In genomic region chr14:31205681-31206535, GRCh38 we compare ENCODE assay signal across 8 cellular contexts. TPM values are rescaled to one million over a fixed set of nuclear protein-coding genes. Genes with fewer than 3 reads are reported as not detected.
DNase-seq lines count a peak whose midpoint lies in the region; ATAC-seq, FAIRE-seq and TF ChIP-seq lines count a peak whose summit lies in the region.

No MANE protein-coding gene starts in this region.

- peaks cover 6 to 18% of the 10 kb centered on the region in 2 donors for H3K36me3 Mint-ChIP-seq in activated naive CD4-positive, alpha-beta T cell treated with anti-CD3 and anti-CD28 coated beads, Interleukin-2, amount 50 U/mL, for 72 hours

- H2AFZ ChIP-seq in Loucy (ENCODE audit: low read length) = no peak overlapping the region

- peaks cover 64% of the 10 kb centered on the region for H3K79me2 ChIP-seq in Loucy (ENCODE audit: insufficient read depth, low read length)

- H3K9me3 ChIP-seq in Loucy (ENCODE audit: insufficient read depth, low read depth, low read length) = no peaks in the 10 kb centered on the region
- no peaks in the 10 kb centered on the region for H3K9me3 ChIP-seq in iPS-15b (ENCODE audit: control insufficient read depth, insufficient read depth, low read length)
- no peaks in the 10 kb centered on the region for H3K9me3 ChIP-seq in small intestine (ENCODE audit: control insufficient read depth, low read depth)

- H3K27me3 ChIP-seq in Loucy (ENCODE audit: insufficient read depth, low read length, poor library complexity, severe bottlenecking) (no peaks in the 10 kb centered on the region), iPS-15b (ENCODE audit: control insufficient read depth, insufficient read depth, low read length) (no peaks in the 10 kb centered on the region), small intestine (ENCODE audit: control insufficient read depth in 2 of 2, insufficient read depth in 2 of 2, low read length in 2 of 2) (no peaks in the 10 kb centered on the region)

- H4K20me1 ChIP-seq in Loucy (ENCODE audit: insufficient read depth, low read length, poor library complexity, severe bottlenecking) = peaks cover 48% of the 10 kb centered on the region

- H3K9me3 Mint-ChIP-seq in activated naive CD4-positive, alpha-beta T cell treated with anti-CD3 and anti-CD28 coated beads, Interleukin-2, amount 50 U/mL, for 72 hours = no peaks in the 10 kb centered on the region

- TF ChIP-seq CTCF in Loucy (conservative IDR thresholded peaks at IDR 0.05; ENCODE audit: low read length) = no peak

- peak overlapping the region; percentile 94 for H3K4me2 ChIP-seq in Loucy (ENCODE audit: low read depth, low read length, poor library complexity, severe bottlenecking)

- H3K9ac ChIP-seq in Loucy (ENCODE audit: low read depth, low read length, poor library complexity, severe bottlenecking) (peak overlapping the region; percentile 95), iPS-15b (ENCODE audit: low read depth, low read length) (peak overlapping the region; percentile 96)

- H3K4me3 ChIP-seq in Loucy (ENCODE audit: low read length, poor library complexity, severe bottlenecking) (peak overlapping the region; percentile 91), iPS-15b (ENCODE audit: low read depth, low read length) (peak overlapping the region; percentile 73), small intestine (ENCODE audit: low read depth in 1 of 2, low read length in 2 of 2) (peak overlapping the region; percentile 24 to 85)

- DNase-seq in G401 (ENCODE audit: low spot score) (peak; percentile 34), small intestine (peak; percentile 40), substantia nigra (lab: John Stamatoyannopoulos, UW) (no peak)
- no peak for DNase-seq in activated naive CD4-positive, alpha-beta T cell treated with anti-CD3 and anti-CD28 coated beads, Interleukin-2, amount 50 U/mL, for 72 hours (ENCODE audit: low spot score in 2 of 2)

- peak overlapping the region; percentile 84 to 99 for H3K27ac Mint-ChIP-seq in activated naive CD4-positive, alpha-beta T cell treated with anti-CD3 and anti-CD28 coated beads, Interleukin-2, amount 50 U/mL, for 72 hours

- 2 to 5% (median 4%) methylated on average over 9 of the region's 9 CpGs for WGBS in small intestine, 3 donors

- H3K36me3 ChIP-seq in Loucy (ENCODE audit: insufficient read depth, low read length) (no peaks in the 10 kb centered on the region), iPS-15b (ENCODE audit: control insufficient read depth, insufficient read depth, low read length) (peaks cover 2% of the 10 kb centered on the region), small intestine (ENCODE audit: control insufficient read depth in 2 of 2, insufficient read depth in 2 of 2, low read length in 2 of 2) (no peaks in the 10 kb centered on the region)

- no peaks in the 10 kb centered on the region for H3K9me2 ChIP-seq in Loucy (replicated peaks; ENCODE audit: low read depth, low read length)

- FAIRE-seq in small intestine (lab: Jason Lieb, UNC) = no peak

- peak overlapping the region; percentile 22 to 64 for H3K27ac ChIP-seq in small intestine (ENCODE audit: low read depth in 1 of 2, low read length in 1 of 2)
- no peak overlapping the region for H3K27ac ChIP-seq in substantia nigra (ENCODE audit: low read depth, low read length, poor library complexity, severe bottlenecking)

- ATAC-seq in activated naive CD4-positive, alpha-beta T cell treated with anti-CD3 and anti-CD28 coated beads, Interleukin-2, amount 50 U/mL, for 72 hours = no peak
- ATAC-seq in HG03095 (IDR thresholded peaks at IDR 0.05; ENCODE audit: unreplicated experiment) (no peak), GM18868 (IDR thresholded peaks at IDR 0.05; ENCODE audit: unreplicated experiment) (no peak)

- in situ Hi-C loops in G401 (cut with HindIII; ENCODE audit: low sequenced_read_pairs) = no loop called here

- H3K4me1 ChIP-seq in Loucy (ENCODE audit: insufficient read depth, low read length, poor library complexity, severe bottlenecking) = peaks cover 25% of the 10 kb centered on the region
- H3K4me1 ChIP-seq in iPS-15b (ENCODE audit: control insufficient read depth, insufficient read depth, low read length) = peaks cover 4% of the 10 kb centered on the region
- H3K4me1 ChIP-seq in small intestine (ENCODE audit: control insufficient read depth in 2 of 2, insufficient read depth in 1 of 2, low read depth in 1 of 2, low read length in 1 of 2) = peaks cover 0 to 8% of the 10 kb centered on the region in 2 donors

- peaks cover 16% of the 10 kb centered on the region for H3F3A ChIP-seq in Loucy (ENCODE audit: low read depth)

RNA-seq across cellular contexts. Expression of gene HECTD1, which starts 1.7 kb away (rescaled TPM):
- 52.1 and 77.8 TPM in 2 replicates for total RNA-seq in G401 (2014; rRNA removed; shearing (Covaris generic))
- total RNA-seq in activated naive CD4-positive, alpha-beta T cell treated with anti-CD3 and anti-CD28 coated beads, Interleukin-2, amount 50 U/mL, for 72 hours = 10 to 100 TPM; 75.5 to 87.5 TPM
- 10 to 100 TPM; 40.9 to 56.5 (median 53.5) TPM for polyA plus RNA-seq in small intestine

Comparison
In these comparisons a context has a peak if more than half of its experiments do, and no peak if none do; other contexts are left out.
1. DNase-seq: peak in G401 (single experiment) and small intestine (single experiment); none in activated naive CD4-positive, alpha-beta T cell treated with anti-CD3 and anti-CD28 coated beads, Interleukin-2, amount 50 U/mL, for 72 hours (0 of 2) and substantia nigra (0 of 49).
2. Peak in every context shown above with its lines, with median percentiles within 50 percentile points of each other: H3K4me3 ChIP-seq.